Comparison of ENCODE assay signal across 10 cellular contexts in the genomic region with DNA sequence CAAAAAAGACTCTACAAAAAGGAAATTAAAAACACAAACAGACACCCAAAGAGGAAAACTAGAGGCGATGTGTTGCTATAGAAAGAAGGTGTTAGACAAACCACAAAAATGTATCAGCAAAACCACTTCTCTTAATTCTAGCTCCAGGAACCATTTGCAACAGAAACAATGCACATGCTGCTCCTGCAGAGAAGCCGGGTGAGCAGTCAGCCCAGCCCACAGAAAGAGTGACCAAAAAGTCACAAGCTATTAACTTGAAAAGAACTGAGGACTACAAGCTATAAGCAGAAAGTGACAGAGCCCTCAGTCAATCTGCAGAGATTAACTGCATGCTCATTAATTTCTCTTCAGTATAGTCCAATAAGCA.
DNase-seq lines count a peak whose midpoint lies in the region; ATAC-seq, FAIRE-seq and TF ChIP-seq lines count a peak whose summit lies in the region.
"Had no signal": no experiment of that assay in that cellular context is flagged by ENCODE, and none has a peak within 500 bp of the region (broad histone marks: within the 10 kb centered on the region; RNA-seq: fewer than 3 reads in every experiment).

No MANE protein-coding gene starts in this region.

- H3K9me3 ChIP-seq in right lobe of liver, result no peaks in the 10 kb centered on the region

- no peak overlapping the region for H3K4me3 ChIP-seq in right lobe of liver

- 47% methylated on average over 2 of the region's 2 CpGs for WGBS in right lobe of liver (ENCODE audit: insufficient coverage, low coverage, low lambda C conversion rate, missing lambda C conversion rate)

- H3K27me3 ChIP-seq in right lobe of liver, result no peaks in the 10 kb centered on the region

- ATAC-seq in GM18907 (IDR thresholded peaks at IDR 0.05; ENCODE audit: unreplicated experiment), result peak; percentile 78
- ATAC-seq in HG02588 (IDR thresholded peaks at IDR 0.05; ENCODE audit: unreplicated experiment), result peak; percentile 79
- peak; percentile 88 for ATAC-seq in HG03565 (IDR thresholded peaks at IDR 0.05; ENCODE audit: unreplicated experiment)
- no peak for ATAC-seq in right lobe of liver
- no peak for ATAC-seq in Right ventricle myocardium inferior

- intact Hi-C loops in right lobe of liver (cut with DNase I), result no loop called here
- intact Hi-C loops in Right ventricle myocardium inferior (cut with DNase I), result no loop called here

- peaks cover 0 to 4% (median 0%) of the 10 kb centered on the region in 4 donors for H3K4me1 ChIP-seq in right lobe of liver

- no peak for TF ChIP-seq POLR2A in right lobe of liver (IDR thresholded peaks at IDR 0.05)

- TF ChIP-seq CTCF in right lobe of liver (IDR thresholded peaks at IDR 0.05), result no peak

- no peak for FAIRE-seq in HTR-8/SVneo (lab: Jason Lieb, UNC)

- H3K36me3 ChIP-seq in right lobe of liver, result no peaks in the 10 kb centered on the region

- DNase-seq in glomerular visceral epithelial cell (ENCODE audit: extremely low spot score) (peak; percentile 18), dedifferentiated amniotic fluid mesenchymal stem cell (ENCODE audit: extremely low spot score) (no peak), HTR-8/SVneo (ENCODE audit: insufficient read length, low spot score) (no peak), right lobe of liver (no peak), Right ventricle myocardium inferior (ENCODE audit: missing footprints) (no peak)
- DNase-seq: activated CD4-positive, CD25-positive, alpha-beta regulatory T cell; NCI-H1105 treated with DMSO at 0.1 percent for 48 hours had no signal

- no peak overlapping the region for H3K27ac ChIP-seq in right lobe of liver

Comparison
In these comparisons a context has a peak if more than half of its experiments do, and no peak if none do; other contexts are left out.
1. ATAC-seq: peak in GM18907 (single experiment), HG02588 (single experiment) and HG03565 (single experiment); none in right lobe of liver (0 of 4) and Right ventricle myocardium inferior (single experiment).